Comparison of ENCODE assay signal across 24 cellular contexts in the genomic region with DNA sequence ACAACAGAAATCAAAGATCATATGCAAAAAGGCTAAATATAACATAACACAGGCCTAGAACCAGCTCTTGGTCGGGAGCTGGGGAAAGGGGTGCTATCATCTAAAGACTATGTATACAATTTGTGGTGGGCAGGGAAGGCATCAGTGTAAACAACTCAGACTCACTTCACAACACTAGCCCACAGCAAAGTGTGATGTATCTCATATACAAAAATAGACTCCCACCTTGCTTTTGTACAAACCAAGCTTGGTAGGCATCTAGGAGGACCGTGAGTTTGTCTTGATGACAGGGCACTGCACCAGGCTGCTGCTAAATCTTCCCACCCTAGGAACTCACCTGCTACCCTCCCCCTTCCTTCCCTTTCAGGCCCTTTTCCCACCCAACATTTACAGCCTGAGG.
"Had no signal": no experiment of that assay in that cellular context is flagged by ENCODE, and none has a peak within 500 bp of the region (broad histone marks: within the 10 kb centered on the region; RNA-seq: fewer than 3 reads in every experiment).

No MANE protein-coding gene starts in this region.

- H3K4me3 ChIP-seq: colonic mucosa, left ventricle myocardium inferior, lower lobe of right lung, psoas muscle, stomach, thoracic aorta, transverse colon had no signal

- H3K27ac ChIP-seq: colonic mucosa, foreskin keratinocyte, left ventricle myocardium inferior, lower lobe of right lung, neutrophil, psoas muscle, stomach, thoracic aorta, transverse colon had no signal

- H3K36me3 Mint-ChIP-seq: memory B cell, mesothelial cell of epicardium had no signal

- H3K27me3 ChIP-seq: colonic mucosa, foreskin keratinocyte, neutrophil, stomach, transverse colon had no signal

- H3K4me3 Mint-ChIP-seq: endodermal cell, memory B cell, mesothelial cell of epicardium, nephron progenitor cell had no signal

- DNase-seq: colonic mucosa; dermis blood vessel endothelial cell; endodermal cell; erythroblast; foreskin keratinocyte; kidney; left cardiac atrium; left ventricle myocardium inferior; lower lobe of right lung; nephron progenitor cell; psoas muscle; retina; stimulated activated CD4-positive, alpha-beta T cell treated with anti-CD3 and anti-CD28 coated beads, Interleukin-2, amount 100 ng/mL, for 24 hours; stimulated activated CD4-positive, alpha-beta T cell treated with anti-CD3 and anti-CD28 coated beads, Interleukin-4, amount 100 ng/mL, for 4 hours; stimulated activated naive CD4-positive, alpha-beta T cell; stomach; substantia nigra; transverse colon had no signal

- FAIRE-seq: endothelial cell of umbilical vein, kidney had no signal

- H3K27me3 Mint-ChIP-seq: memory B cell had no signal

- H3K36me3 ChIP-seq: colonic mucosa, left ventricle myocardium inferior, lower lobe of right lung, neutrophil, stomach, thoracic aorta, transverse colon had no signal

- H3K9me3 ChIP-seq: colonic mucosa, left ventricle myocardium inferior, lower lobe of right lung, neutrophil, psoas muscle, stomach, thoracic aorta, transverse colon had no signal

- H3K27ac Mint-ChIP-seq: endodermal cell, memory B cell, mesothelial cell of epicardium, nephron progenitor cell had no signal

- H3K9me3 Mint-ChIP-seq: endodermal cell, memory B cell, mesothelial cell of epicardium, nephron progenitor cell had no signal

- H3K4me1 ChIP-seq: colonic mucosa, psoas muscle, transverse colon had no signal

- ATAC-seq: foreskin keratinocyte, left cardiac atrium, lower lobe of right lung, psoas muscle, sciatic nerve had no signal
